ENCODE assay signal across 1 cellular context in the genomic region with DNA sequence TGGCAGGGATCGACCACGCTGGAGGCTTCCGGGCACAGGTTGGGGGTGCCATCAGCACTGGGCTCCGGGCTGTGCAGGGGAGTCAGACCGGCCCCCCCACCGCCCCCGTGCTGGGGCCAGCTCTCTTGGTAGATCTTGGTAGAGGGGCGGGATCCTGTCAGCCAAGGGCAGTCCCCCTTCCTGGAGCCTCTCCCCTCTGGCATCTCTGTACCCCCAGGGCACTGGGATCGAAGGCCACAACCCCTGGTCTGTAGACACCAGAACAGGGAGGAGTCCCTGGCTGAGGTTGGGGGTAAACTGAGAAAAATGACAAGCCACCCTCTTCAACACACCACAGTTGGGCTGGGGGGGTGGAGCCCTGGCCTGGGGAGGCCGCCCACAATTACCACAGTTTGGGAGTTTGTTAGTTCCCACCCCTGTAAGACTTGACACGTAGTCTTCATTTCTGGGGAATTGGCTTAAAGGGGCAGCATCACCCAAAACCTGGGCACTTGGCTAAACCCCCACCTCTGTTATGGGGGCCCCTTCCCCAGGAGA.
A peak's percentile ranks its signal among the peaks of the same experiment; 100 is the strongest.
TF ChIP-seq lines count a peak whose summit lies in the region.

No MANE protein-coding gene starts in this region.

TF ChIP-seq in HepG2, 621 proteins besides CTCF, POLR2A, EP300 and RAD21 (continues in another document):
- TF ChIP-seq SPEN (CRISPR knock-in tag; IDR thresholded peaks at IDR 0.05; ENCODE audit: low read depth), result no peak
- TF ChIP-seq SMAD1 (CRISPR knock-in tag; IDR thresholded peaks at IDR 0.05; ENCODE audit: borderline replicate concordance, low read depth), result no peak
- TF ChIP-seq, protein P1, sequence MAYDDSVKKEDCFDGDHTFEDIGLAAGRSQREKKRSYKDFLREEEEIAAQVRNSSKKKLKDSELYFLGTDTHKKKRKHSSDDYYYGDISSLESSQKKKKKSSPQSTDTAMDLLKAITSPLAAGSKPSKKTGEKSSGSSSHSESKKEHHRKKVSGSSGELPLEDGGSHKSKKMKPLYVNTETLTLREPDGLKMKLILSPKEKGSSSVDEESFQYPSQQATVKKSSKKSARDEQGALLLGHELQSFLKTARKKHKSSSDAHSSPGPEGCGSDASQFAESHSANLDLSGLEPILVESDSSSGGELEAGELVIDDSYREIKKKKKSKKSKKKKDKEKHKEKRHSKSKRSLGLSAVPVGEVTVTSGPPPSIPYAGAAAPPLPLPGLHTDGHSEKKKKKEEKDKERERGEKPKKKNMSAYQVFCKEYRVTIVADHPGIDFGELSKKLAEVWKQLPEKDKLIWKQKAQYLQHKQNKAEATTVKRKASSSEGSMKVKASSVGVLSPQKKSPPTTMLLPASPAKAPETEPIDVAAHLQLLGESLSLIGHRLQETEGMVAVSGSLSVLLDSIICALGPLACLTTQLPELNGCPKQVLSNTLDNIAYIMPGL (CRISPR knock-in tag; IDR thresholded peaks at IDR 0.05; ENCODE audit: borderline replicate concordance in 1 of 2, low read depth in 1 of 2), result 0 out of 4 replicates have a peak, but pooled peaks have one; percentile 12 to 14
- TF ChIP-seq, protein P2, sequence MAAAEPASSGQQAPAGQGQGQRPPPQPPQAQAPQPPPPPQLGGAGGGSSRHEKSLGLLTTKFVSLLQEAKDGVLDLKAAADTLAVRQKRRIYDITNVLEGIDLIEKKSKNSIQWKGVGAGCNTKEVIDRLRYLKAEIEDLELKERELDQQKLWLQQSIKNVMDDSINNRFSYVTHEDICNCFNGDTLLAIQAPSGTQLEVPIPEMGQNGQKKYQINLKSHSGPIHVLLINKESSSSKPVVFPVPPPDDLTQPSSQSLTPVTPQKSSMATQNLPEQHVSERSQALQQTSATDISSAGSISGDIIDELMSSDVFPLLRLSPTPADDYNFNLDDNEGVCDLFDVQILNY (CRISPR knock-in tag; conservative IDR thresholded peaks at IDR 0.05), result no peak
- TF ChIP-seq STAG1 (CRISPR knock-in tag; IDR thresholded peaks at IDR 0.05), result no peak
- TF ChIP-seq SRF (IDR thresholded peaks at IDR 0.05; ENCODE audit: low read depth, low read length), result no peak
- TF ChIP-seq, protein P3, sequence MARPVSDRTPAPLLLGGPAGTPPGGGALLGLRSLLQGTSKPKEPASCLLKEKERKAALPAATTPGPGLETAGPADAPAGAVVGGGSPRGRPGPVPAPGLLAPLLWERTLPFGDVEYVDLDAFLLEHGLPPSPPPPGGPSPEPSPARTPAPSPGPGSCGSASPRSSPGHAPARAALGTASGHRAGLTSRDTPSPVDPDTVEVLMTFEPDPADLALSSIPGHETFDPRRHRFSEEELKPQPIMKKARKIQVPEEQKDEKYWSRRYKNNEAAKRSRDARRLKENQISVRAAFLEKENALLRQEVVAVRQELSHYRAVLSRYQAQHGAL (CRISPR knock-in tag; IDR thresholded peaks at IDR 0.05; ENCODE audit: not compliant biosample characterization), result no peak
- no peak for TF ChIP-seq ZNF570 (CRISPR knock-in tag; IDR thresholded peaks at IDR 0.05; ENCODE audit: borderline replicate concordance)
- TF ChIP-seq SETDB1 (CRISPR knock-in tag; IDR thresholded peaks at IDR 0.05; ENCODE audit: borderline replicate concordance), result no peak
- TF ChIP-seq MYC (CRISPR knock-in tag; IDR thresholded peaks at IDR 0.05; ENCODE audit: borderline replicate concordance), result 0 out of 2 replicates have a peak, but pooled peaks have one; percentile 21
- no peak for TF ChIP-seq TCF7 (IDR thresholded peaks at IDR 0.05; ENCODE audit: low read depth)
- peak; percentile 41; the same call in 1 of the 2 replicates for TF ChIP-seq ZNF317 (CRISPR knock-in tag; IDR thresholded peaks at IDR 0.05)
- no peak for TF ChIP-seq ZNF441 (CRISPR knock-in tag; IDR thresholded peaks at IDR 0.05; ENCODE audit: borderline replicate concordance)
- 0 out of 2 replicates have a peak, but pooled peaks have one; percentile 6 for TF ChIP-seq PCBP1 (IDR thresholded peaks at IDR 0.05; ENCODE audit: borderline replicate concordance, low read depth, low read length)
- no peak for TF ChIP-seq ZIK1 (CRISPR knock-in tag; IDR thresholded peaks at IDR 0.05; ENCODE audit: borderline replicate concordance, low read depth)
- TF ChIP-seq FOXA3 (CRISPR knock-in tag; IDR thresholded peaks at IDR 0.05), result no peak
- no peak for TF ChIP-seq ZMYM4 (CRISPR knock-in tag; IDR thresholded peaks at IDR 0.05)
- no peak for TF ChIP-seq IKZF4 (CRISPR knock-in tag; IDR thresholded peaks at IDR 0.05; ENCODE audit: borderline replicate concordance, low read depth, not compliant biosample characterization)
- TF ChIP-seq THYN1 (CRISPR knock-in tag; IDR thresholded peaks at IDR 0.05; ENCODE audit: borderline replicate concordance, low read depth), result no peak
- TF ChIP-seq CEBPG (CRISPR knock-in tag; IDR thresholded peaks at IDR 0.05), result no peak
- no peak for TF ChIP-seq ZNF253 (CRISPR knock-in tag; IDR thresholded peaks at IDR 0.05; ENCODE audit: borderline replicate concordance)
- TF ChIP-seq SRSF1 (optimal IDR thresholded peaks at IDR 0.05; ENCODE audit: low read depth, low read length), result no peak
- TF ChIP-seq ZNF292 (CRISPR knock-in tag; IDR thresholded peaks at IDR 0.05; ENCODE audit: borderline replicate concordance, low read depth), result no peak
- TF ChIP-seq, protein P4, sequence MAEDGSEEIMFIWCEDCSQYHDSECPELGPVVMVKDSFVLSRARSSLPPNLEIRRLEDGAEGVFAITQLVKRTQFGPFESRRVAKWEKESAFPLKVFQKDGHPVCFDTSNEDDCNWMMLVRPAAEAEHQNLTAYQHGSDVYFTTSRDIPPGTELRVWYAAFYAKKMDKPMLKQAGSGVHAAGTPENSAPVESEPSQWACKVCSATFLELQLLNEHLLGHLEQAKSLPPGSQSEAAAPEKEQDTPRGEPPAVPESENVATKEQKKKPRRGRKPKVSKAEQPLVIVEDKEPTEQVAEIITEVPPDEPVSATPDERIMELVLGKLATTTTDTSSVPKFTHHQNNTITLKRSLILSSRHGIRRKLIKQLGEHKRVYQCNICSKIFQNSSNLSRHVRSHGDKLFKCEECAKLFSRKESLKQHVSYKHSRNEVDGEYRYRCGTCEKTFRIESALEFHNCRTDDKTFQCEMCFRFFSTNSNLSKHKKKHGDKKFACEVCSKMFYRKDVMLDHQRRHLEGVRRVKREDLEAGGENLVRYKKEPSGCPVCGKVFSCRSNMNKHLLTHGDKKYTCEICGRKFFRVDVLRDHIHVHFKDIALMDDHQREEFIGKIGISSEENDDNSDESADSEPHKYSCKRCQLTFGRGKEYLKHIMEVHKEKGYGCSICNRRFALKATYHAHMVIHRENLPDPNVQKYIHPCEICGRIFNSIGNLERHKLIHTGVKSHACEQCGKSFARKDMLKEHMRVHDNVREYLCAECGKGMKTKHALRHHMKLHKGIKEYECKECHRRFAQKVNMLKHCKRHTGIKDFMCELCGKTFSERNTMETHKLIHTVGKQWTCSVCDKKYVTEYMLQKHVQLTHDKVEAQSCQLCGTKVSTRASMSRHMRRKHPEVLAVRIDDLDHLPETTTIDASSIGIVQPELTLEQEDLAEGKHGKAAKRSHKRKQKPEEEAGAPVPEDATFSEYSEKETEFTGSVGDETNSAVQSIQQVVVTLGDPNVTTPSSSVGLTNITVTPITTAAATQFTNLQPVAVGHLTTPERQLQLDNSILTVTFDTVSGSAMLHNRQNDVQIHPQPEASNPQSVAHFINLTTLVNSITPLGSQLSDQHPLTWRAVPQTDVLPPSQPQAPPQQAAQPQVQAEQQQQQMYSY (CRISPR knock-in tag; IDR thresholded peaks at IDR 0.05), result no peak
- TF ChIP-seq, protein P5, sequence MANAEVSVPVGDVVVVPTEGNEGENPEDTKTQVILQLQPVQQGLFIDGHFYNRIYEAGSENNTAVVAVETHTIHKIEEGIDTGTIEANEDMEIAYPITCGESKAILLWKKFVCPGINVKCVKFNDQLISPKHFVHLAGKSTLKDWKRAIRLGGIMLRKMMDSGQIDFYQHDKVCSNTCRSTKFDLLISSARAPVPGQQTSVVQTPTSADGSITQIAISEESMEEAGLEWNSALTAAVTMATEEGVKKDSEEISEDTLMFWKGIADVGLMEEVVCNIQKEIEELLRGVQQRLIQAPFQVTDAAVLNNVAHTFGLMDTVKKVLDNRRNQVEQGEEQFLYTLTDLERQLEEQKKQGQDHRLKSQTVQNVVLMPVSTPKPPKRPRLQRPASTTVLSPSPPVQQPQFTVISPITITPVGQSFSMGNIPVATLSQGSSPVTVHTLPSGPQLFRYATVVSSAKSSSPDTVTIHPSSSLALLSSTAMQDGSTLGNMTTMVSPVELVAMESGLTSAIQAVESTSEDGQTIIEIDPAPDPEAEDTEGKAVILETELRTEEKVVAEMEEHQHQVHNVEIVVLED (CRISPR knock-in tag; IDR thresholded peaks at IDR 0.05; ENCODE audit: borderline replicate concordance), result peak; percentile 17; the same call in 1 of the 2 replicates
- no peak for TF ChIP-seq CHCHD3 (CRISPR knock-in tag; IDR thresholded peaks at IDR 0.05)
- TF ChIP-seq, protein P6, sequence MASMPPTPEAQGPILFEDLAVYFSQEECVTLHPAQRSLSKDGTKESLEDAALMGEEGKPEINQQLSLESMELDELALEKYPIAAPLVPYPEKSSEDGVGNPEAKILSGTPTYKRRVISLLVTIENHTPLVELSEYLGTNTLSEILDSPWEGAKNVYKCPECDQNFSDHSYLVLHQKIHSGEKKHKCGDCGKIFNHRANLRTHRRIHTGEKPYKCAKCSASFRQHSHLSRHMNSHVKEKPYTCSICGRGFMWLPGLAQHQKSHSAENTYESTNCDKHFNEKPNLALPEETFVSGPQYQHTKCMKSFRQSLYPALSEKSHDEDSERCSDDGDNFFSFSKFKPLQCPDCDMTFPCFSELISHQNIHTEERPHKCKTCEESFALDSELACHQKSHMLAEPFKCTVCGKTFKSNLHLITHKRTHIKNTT (CRISPR knock-in tag; IDR thresholded peaks at IDR 0.05), result no peak
- TF ChIP-seq, protein P7, sequence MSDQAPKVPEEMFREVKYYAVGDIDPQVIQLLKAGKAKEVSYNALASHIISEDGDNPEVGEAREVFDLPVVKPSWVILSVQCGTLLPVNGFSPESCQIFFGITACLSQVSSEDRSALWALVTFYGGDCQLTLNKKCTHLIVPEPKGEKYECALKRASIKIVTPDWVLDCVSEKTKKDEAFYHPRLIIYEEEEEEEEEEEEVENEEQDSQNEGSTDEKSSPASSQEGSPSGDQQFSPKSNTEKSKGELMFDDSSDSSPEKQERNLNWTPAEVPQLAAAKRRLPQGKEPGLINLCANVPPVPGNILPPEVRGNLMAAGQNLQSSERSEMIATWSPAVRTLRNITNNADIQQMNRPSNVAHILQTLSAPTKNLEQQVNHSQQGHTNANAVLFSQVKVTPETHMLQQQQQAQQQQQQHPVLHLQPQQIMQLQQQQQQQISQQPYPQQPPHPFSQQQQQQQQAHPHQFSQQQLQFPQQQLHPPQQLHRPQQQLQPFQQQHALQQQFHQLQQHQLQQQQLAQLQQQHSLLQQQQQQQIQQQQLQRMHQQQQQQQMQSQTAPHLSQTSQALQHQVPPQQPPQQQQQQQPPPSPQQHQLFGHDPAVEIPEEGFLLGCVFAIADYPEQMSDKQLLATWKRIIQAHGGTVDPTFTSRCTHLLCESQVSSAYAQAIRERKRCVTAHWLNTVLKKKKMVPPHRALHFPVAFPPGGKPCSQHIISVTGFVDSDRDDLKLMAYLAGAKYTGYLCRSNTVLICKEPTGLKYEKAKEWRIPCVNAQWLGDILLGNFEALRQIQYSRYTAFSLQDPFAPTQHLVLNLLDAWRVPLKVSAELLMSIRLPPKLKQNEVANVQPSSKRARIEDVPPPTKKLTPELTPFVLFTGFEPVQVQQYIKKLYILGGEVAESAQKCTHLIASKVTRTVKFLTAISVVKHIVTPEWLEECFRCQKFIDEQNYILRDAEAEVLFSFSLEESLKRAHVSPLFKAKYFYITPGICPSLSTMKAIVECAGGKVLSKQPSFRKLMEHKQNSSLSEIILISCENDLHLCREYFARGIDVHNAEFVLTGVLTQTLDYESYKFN (CRISPR knock-in tag; conservative IDR thresholded peaks at IDR 0.05), result 0 out of 2 replicates have a peak, but pooled peaks have one; percentile 1
- no peak for TF ChIP-seq NCOR1 (IDR thresholded peaks at IDR 0.05; ENCODE audit: borderline replicate concordance, low read length)
- TF ChIP-seq AHR (CRISPR knock-in tag; IDR thresholded peaks at IDR 0.05), result 0 out of 2 replicates have a peak, but pooled peaks have one; percentile 14
- TF ChIP-seq ZNF549 (CRISPR knock-in tag; IDR thresholded peaks at IDR 0.05), result no peak
- TF ChIP-seq, protein P8, sequence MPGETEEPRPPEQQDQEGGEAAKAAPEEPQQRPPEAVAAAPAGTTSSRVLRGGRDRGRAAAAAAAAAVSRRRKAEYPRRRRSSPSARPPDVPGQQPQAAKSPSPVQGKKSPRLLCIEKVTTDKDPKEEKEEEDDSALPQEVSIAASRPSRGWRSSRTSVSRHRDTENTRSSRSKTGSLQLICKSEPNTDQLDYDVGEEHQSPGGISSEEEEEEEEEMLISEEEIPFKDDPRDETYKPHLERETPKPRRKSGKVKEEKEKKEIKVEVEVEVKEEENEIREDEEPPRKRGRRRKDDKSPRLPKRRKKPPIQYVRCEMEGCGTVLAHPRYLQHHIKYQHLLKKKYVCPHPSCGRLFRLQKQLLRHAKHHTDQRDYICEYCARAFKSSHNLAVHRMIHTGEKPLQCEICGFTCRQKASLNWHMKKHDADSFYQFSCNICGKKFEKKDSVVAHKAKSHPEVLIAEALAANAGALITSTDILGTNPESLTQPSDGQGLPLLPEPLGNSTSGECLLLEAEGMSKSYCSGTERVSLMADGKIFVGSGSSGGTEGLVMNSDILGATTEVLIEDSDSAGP (CRISPR knock-in tag; IDR thresholded peaks at IDR 0.05; ENCODE audit: borderline replicate concordance), result 0 out of 2 replicates have a peak, but pooled peaks have one; percentile 23
- no peak for TF ChIP-seq TGIF2 (CRISPR knock-in tag; IDR thresholded peaks at IDR 0.05)
- no peak for TF ChIP-seq TAF15 (IDR thresholded peaks at IDR 0.05; ENCODE audit: low read depth, low read length, poor library complexity, severe bottlenecking)
- TF ChIP-seq ZNF460 (CRISPR knock-in tag; IDR thresholded peaks at IDR 0.05; ENCODE audit: borderline replicate concordance), result no peak
- TF ChIP-seq SMARCE1 (IDR thresholded peaks at IDR 0.05; ENCODE audit: borderline replicate concordance), result no peak
- TF ChIP-seq MEIS1 (CRISPR knock-in tag; IDR thresholded peaks at IDR 0.05; ENCODE audit: borderline replicate concordance), result 0 out of 2 replicates have a peak, but pooled peaks have one; percentile 37
- no peak for TF ChIP-seq ZNF20 (CRISPR knock-in tag; IDR thresholded peaks at IDR 0.05)
- TF ChIP-seq MAF1 (CRISPR knock-in tag; IDR thresholded peaks at IDR 0.05; ENCODE audit: borderline replicate concordance), result no peak
- no peak for TF ChIP-seq ZNF782 (CRISPR knock-in tag; IDR thresholded peaks at IDR 0.05; ENCODE audit: borderline replicate concordance)
- TF ChIP-seq SIX4 (CRISPR knock-in tag; IDR thresholded peaks at IDR 0.05), result no peak
- TF ChIP-seq HMG20B (CRISPR knock-in tag; conservative IDR thresholded peaks at IDR 0.05), result no peak
- TF ChIP-seq ZFP36L1 (CRISPR knock-in tag; IDR thresholded peaks at IDR 0.05), result no peak
